In the genomic region with DNA sequence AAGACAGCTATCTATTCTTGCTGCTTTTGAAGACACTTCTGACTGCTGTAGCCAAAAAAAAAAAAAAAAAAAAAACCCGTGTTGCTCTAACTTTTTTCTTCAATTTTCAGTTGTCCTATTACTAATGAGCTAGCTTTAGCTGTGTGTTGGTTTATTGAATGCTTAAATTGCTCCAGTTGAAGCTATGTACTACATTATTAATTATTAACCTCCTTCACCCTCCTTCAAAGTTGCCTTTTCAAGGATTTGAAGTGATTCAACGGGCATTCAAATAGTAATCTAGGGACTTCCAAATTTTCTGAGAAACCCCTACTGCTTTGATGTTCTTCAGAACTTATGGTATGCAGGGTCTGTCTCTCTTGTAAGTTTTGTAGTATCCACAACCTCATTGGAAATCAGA, we compare ENCODE assay signal across 19 cellular contexts.
DNase-seq lines count a peak whose midpoint lies in the region; ATAC-seq, FAIRE-seq and TF ChIP-seq lines count a peak whose summit lies in the region.
"Had no signal": no experiment of that assay in that cellular context is flagged by ENCODE, and none has a peak within 500 bp of the region (broad histone marks: within the 10 kb centered on the region; RNA-seq: fewer than 3 reads in every experiment).

No MANE protein-coding gene starts in this region.

- no peaks in the 10 kb centered on the region for H3K9me3 ChIP-seq in endothelial cell of umbilical vein (replicated peaks; ENCODE audit: control insufficient read depth, insufficient read depth, low read length)
- H3K9me3 ChIP-seq in left lung: no peaks in the 10 kb centered on the region
- H3K9me3 ChIP-seq in pancreas: no peaks in the 10 kb centered on the region
- H3K9me3 ChIP-seq: BE2C, HAP-1 had no signal

- DNase-seq in endothelial cell of umbilical vein (ENCODE audit: low read depth, low spot score) (no peak), kidney epithelial cell (ENCODE audit: low read depth) (peak; percentile 19), left lung (no peak), pancreas (no peak), GDM1 (lab: John Stamatoyannopoulos, UW) (no peak)
- DNase-seq: ACHN; BE2C; C1 segment of cervical spinal cord; CD4-positive, CD25-positive, alpha-beta regulatory T cell; CD8-positive, alpha-beta memory T cell; DMS 273 treated with DMSO at 0.1 percent for 48 hours; DMS79; GF-D8; GM23248 had no signal

- peak overlapping the region; percentile 41 for H3K4me2 ChIP-seq in endothelial cell of umbilical vein (ENCODE audit: insufficient read depth, low read length)

- intact Hi-C loops in endothelial cell of umbilical vein (cut with micrococcal nuclease): loop anchor here (5.0 kb wide), 1 partner anchor 723 kb away; no protein-coding TSS in a partner anchor
- intact Hi-C loops in left lung (cut with DNase I): no loop called here
- intact Hi-C loops in pancreas (cut with DNase I): no loop called here

- H3K36me3 ChIP-seq in endothelial cell of umbilical vein (ENCODE audit: control insufficient read depth in 2 of 2, extremely low read depth in 1 of 2, insufficient read depth in 2 of 2, low read length in 2 of 2) (no peaks in the 10 kb centered on the region), kidney epithelial cell (ENCODE audit: control insufficient read depth, insufficient read depth, low read length) (no peaks in the 10 kb centered on the region), left lung (no peaks in the 10 kb centered on the region), pancreas (no peaks in the 10 kb centered on the region)
- H3K36me3 ChIP-seq: BE2C, HAP-1 had no signal

- WGBS in pancreas, 2 donors: 0 to 7% methylated on average over 2 of the region's 2 CpGs

- dilution Hi-C loops in endothelial cell of umbilical vein (cut with MboI; ENCODE audit: extremely low pct_ligation_motif_present, low sequenced_read_pairs): no loop called here

- peaks cover 12% of the 10 kb centered on the region for H3K4me1 ChIP-seq in endothelial cell of umbilical vein (ENCODE audit: control insufficient read depth, extremely low read depth, insufficient read depth, low read length)
- no peaks in the 10 kb centered on the region for H3K4me1 ChIP-seq in left lung
- H3K4me1 ChIP-seq in pancreas: peaks cover 0 to 3% (median 0%) of the 10 kb centered on the region in 3 donors
- H3K4me1 ChIP-seq: BE2C, HAP-1 had no signal

- ATAC-seq in left lung: peak; percentile 71
- ATAC-seq in pancreas: peak; percentile 43 to 79 (median 69)
- ATAC-seq in GM21390 (IDR thresholded peaks at IDR 0.05; ENCODE audit: unreplicated experiment): no peak
- no peak for ATAC-seq in HG02885 (IDR thresholded peaks at IDR 0.05; ENCODE audit: poor library complexity, unreplicated experiment)

- no peaks in the 10 kb centered on the region for H4K20me1 ChIP-seq in endothelial cell of umbilical vein (replicated peaks; ENCODE audit: control insufficient read depth, extremely low read depth, insufficient read depth, low read length)

- no peak for TF ChIP-seq POLR2A in endothelial cell of umbilical vein (IDR thresholded peaks at IDR 0.05; ENCODE audit: low read depth, low read length)

- no peak overlapping the region for H3K4me3 ChIP-seq in endothelial cell of umbilical vein (replicated peaks in 1 of 3; ENCODE audit: insufficient read depth in 1 of 3, low read depth in 1 of 3, low read length in 3 of 3)
- no peak overlapping the region for H3K4me3 ChIP-seq in kidney epithelial cell (ENCODE audit: low read depth, low read length)
- H3K4me3 ChIP-seq in left lung: no peak overlapping the region
- no peak overlapping the region for H3K4me3 ChIP-seq in pancreas
- H3K4me3 ChIP-seq: GM23248, HAP-1 had no signal

- peak overlapping the region; percentile 50 for H3K27ac ChIP-seq in endothelial cell of umbilical vein (ENCODE audit: insufficient read depth, low read depth, low read length)
- no peak overlapping the region for H3K27ac ChIP-seq in left lung
- H3K27ac ChIP-seq in pancreas: no peak overlapping the region
- H3K27ac ChIP-seq: GM23248, HL-60 had no signal

- POLR2A ChIA-PET in endothelial cell of umbilical vein (lab: Charles Lee): interaction anchor here (0.6 kb wide), 1 partner anchor 46 kb away, joined by 3 read pairs; no protein-coding TSS in a partner anchor

- no TSS peak for BruUV-seq in endothelial cell of umbilical vein (replicated peaks; lab: Mats Ljungman, UMichigan)

- CTCF ChIA-PET in endothelial cell of umbilical vein (lab: Charles Lee): interaction anchor here (1.1 to 2.2 kb wide), 5 partner anchors 9 to 969 kb away, joined by 4 to 8 read pairs (median 6); no protein-coding TSS in a partner anchor

- H3K27me3 ChIP-seq in endothelial cell of umbilical vein (ENCODE audit: control insufficient read depth in 2 of 2, insufficient read depth in 2 of 2, low read length in 2 of 2) (no peaks in the 10 kb centered on the region), kidney epithelial cell (ENCODE audit: control insufficient read depth, insufficient read depth, low read length) (no peaks in the 10 kb centered on the region), left lung (no peaks in the 10 kb centered on the region), pancreas (no peaks in the 10 kb centered on the region)
- H3K27me3 ChIP-seq: BE2C had no signal

- no peak overlapping the region for H3K9ac ChIP-seq in endothelial cell of umbilical vein (replicated peaks; ENCODE audit: extremely low read depth, insufficient read depth, low read length)
- H3K9ac ChIP-seq: GM23248 had no signal

- no peak overlapping the region for H2AFZ ChIP-seq in endothelial cell of umbilical vein (ENCODE audit: low read depth, low read length)
- H2AFZ ChIP-seq: GM23248 had no signal

- FAIRE-seq in endothelial cell of umbilical vein (lab: Jason Lieb, UNC) (peak; percentile 43), pancreas (lab: Jason Lieb, UNC) (no peak)
- FAIRE-seq: A204.1 had no signal

- H3K79me2 ChIP-seq in endothelial cell of umbilical vein (ENCODE audit: control insufficient read depth, insufficient read depth, low read length): no peaks in the 10 kb centered on the region

- no peaks in the 10 kb centered on the region for H3K9me1 ChIP-seq in endothelial cell of umbilical vein (replicated peaks; ENCODE audit: control insufficient read depth, extremely low read depth, insufficient read depth, low read length)

- no peak for TF ChIP-seq CTCF in endothelial cell of umbilical vein (IDR thresholded peaks at IDR 0.05; ENCODE audit: extremely low read depth in 1 of 2, insufficient read depth in 1 of 2, low read depth in 1 of 2, low read length in 2 of 2)
- TF ChIP-seq CTCF in kidney epithelial cell (IDR thresholded peaks at IDR 0.05; ENCODE audit: insufficient read depth, low read length, poor library complexity, severe bottlenecking): no peak
- no peak for TF ChIP-seq CTCF in left lung (IDR thresholded peaks at IDR 0.05)
- no peak for TF ChIP-seq CTCF in pancreas (IDR thresholded peaks at IDR 0.05)

TF ChIP-seq in endothelial cell of umbilical vein, 7 proteins besides CTCF, POLR2A, EP300 and RAD21:
- no peak for TF ChIP-seq MAX (IDR thresholded peaks at IDR 0.05; ENCODE audit: insufficient read depth, insufficient read length)
- TF ChIP-seq JUN (IDR thresholded peaks at IDR 0.05; ENCODE audit: borderline replicate concordance, insufficient read depth, insufficient read length, low read depth): no peak
- TF ChIP-seq POLR2AphosphoS5 (IDR thresholded peaks at IDR 0.05; ENCODE audit: insufficient read depth, low read depth, low read length): no peak
- TF ChIP-seq FOS (IDR thresholded peaks at IDR 0.05; ENCODE audit: borderline replicate concordance, insufficient read depth, low read length): no peak
- TF ChIP-seq EZH2 (IDR thresholded peaks at IDR 0.05; ENCODE audit: borderline replicate concordance, low read depth, low read length, severe bottlenecking): no peak
- no peak for TF ChIP-seq GATA2 (IDR thresholded peaks at IDR 0.05; ENCODE audit: insufficient read depth, insufficient read length, low read depth, low read length)
- no peak for TF ChIP-seq MYC (IDR thresholded peaks at IDR 0.05; ENCODE audit: low read depth, low read length)

Comparison
In these comparisons a context has a peak if more than half of its experiments do, and no peak if none do; other contexts are left out.
1. ATAC-seq: peak in left lung (single experiment) and pancreas (4 of 4); none in GM21390 (single experiment) and HG02885 (single experiment).